ENCODE assay signal across 1 cellular context in the genomic region with DNA sequence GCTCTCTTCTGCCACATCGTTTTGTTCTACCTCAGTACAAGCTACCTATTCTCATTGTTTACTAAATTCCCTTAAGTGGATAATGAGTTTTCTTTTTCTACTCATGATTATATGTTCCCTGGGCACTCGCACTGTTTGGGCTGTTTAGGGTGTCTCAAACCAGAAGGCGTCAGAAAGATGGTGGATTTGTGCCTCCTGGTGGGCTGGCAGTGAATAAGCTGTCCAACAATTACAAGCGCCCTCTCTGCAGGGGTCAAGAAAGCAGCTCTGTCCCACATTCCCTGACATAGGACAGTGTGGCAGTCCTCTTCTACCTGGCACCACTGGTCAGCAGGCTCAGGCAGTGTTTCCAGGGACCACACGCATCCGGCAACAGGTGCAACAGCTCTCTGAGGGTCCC.
TF ChIP-seq lines count a peak whose summit lies in the region.

No MANE protein-coding gene starts in this region.

TF ChIP-seq in Ishikawa, 13 proteins besides CTCF, POLR2A, EP300 and RAD21 (continued from another document):
- no peak for TF ChIP-seq EGR1 (IDR thresholded peaks at IDR 0.05)
- TF ChIP-seq, protein P1, sequence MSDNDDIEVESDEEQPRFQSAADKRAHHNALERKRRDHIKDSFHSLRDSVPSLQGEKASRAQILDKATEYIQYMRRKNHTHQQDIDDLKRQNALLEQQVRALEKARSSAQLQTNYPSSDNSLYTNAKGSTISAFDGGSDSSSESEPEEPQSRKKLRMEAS (IDR thresholded peaks at IDR 0.05) = no peak
- no peak for TF ChIP-seq NFIC (IDR thresholded peaks at IDR 0.05)
